In genomic region chr13:23578411-23579071, GRCh38 we compare ENCODE assay signal across 8 cellular contexts. TPM values are rescaled to one million over a fixed set of nuclear protein-coding genes. Genes with fewer than 3 reads are reported as not detected.
DNase-seq lines count a peak whose midpoint lies in the region; ATAC-seq and TF ChIP-seq lines count a peak whose summit lies in the region.

No MANE protein-coding gene starts in this region.

- H3K9me3 Mint-ChIP-seq in T-cell, result no peaks in the 10 kb centered on the region

- WGBS in sigmoid colon, 2 donors, result 5 to 6% methylated on average over 42 of the region's 42 CpGs

- H3K4me1 Mint-ChIP-seq in T-cell, result peaks cover 14 to 23% (median 16%) of the 10 kb centered on the region in 3 donors

- TF ChIP-seq POLR2A in sigmoid colon (IDR thresholded peaks at IDR 0.05), result no peak

- peaks cover 32 to 55% of the 10 kb centered on the region in 2 donors for H3K27me3 Mint-ChIP-seq in T-cell

- TF ChIP-seq EP300 in Ishikawa (IDR thresholded peaks at IDR 0.05; ENCODE audit: borderline replicate concordance) (no peak), sigmoid colon (IDR thresholded peaks at IDR 0.05) (no peak)

- peak overlapping the region; percentile 49 to 86 (median 75) for H3K4me3 ChIP-seq in sigmoid colon

- H3K27me3 ChIP-seq in sigmoid colon, result peaks cover 0 to 8% (median 0%) of the 10 kb centered on the region in 3 donors

- TF ChIP-seq CTCF in sigmoid colon (IDR thresholded peaks at IDR 0.05), result peak; percentile 19 to 72 (median 62)

- POLR2A ChIA-PET in T-cell (lab: Charles Lee), result no interaction called here

- ATAC-seq in GM21717 (IDR thresholded peaks at IDR 0.05; ENCODE audit: unreplicated experiment) (peak; percentile 68), T-cell (replicated peaks in 1 of 4) (peak; percentile 59 to 69 (median 66))

- DNase-seq in EH (ENCODE audit: low read depth), result peak; percentile 71
- peak in 32 of 34 experiments; percentile 6 to 64 (median 39) for DNase-seq in T-cell
- DNase-seq in amniotic epithelial cell (ENCODE audit: low read depth), result peak; percentile 60
- peak in 26 of 51 donors; percentile 9 to 63 (median 38) for DNase-seq in hypothalamus (lab: John Stamatoyannopoulos, UW)
- DNase-seq in sigmoid colon, result peak; percentile 82
- no peak for DNase-seq in NAMALWA (ENCODE audit: low spot score)

- peak; percentile 54 for TF ChIP-seq RAD21 in Ishikawa (IDR thresholded peaks at IDR 0.05; ENCODE audit: low read depth)

- H3K27ac Mint-ChIP-seq in T-cell, result no peak overlapping the region

- CTCF ChIA-PET in T-cell (lab: Charles Lee), result interaction anchor here in 1 of 2 donors (0.6 kb wide), 1 partner anchor 1887 kb away, joined by 3 read pairs; no protein-coding TSS in a partner anchor

- peak overlapping the region; percentile 71 to 85 (median 76) for H3K27ac ChIP-seq in sigmoid colon

- peaks cover 3% of the 10 kb centered on the region for H3K36me3 Mint-ChIP-seq in T-cell

- H3K4me1 ChIP-seq in sigmoid colon, result peaks cover 0 to 17% (median 14%) of the 10 kb centered on the region in 4 donors

- intact Hi-C loops in sigmoid colon (cut with DNase I), result loop anchor here (5.0 kb wide), 4 partner anchors 111 to 309 kb away; partner anchors contain the start of gene MIPEP

- H3K36me3 ChIP-seq in sigmoid colon, result no peaks in the 10 kb centered on the region

- peak overlapping the region; percentile 71 to 78 (median 73) for H3K4me3 Mint-ChIP-seq in T-cell

- H3K9me3 ChIP-seq in sigmoid colon, result no peaks in the 10 kb centered on the region

TF ChIP-seq in Ishikawa, 13 proteins besides CTCF, POLR2A, EP300 and RAD21:
- peak; percentile 56 for TF ChIP-seq MAX (IDR thresholded peaks at IDR 0.05)
- no peak for TF ChIP-seq REST (IDR thresholded peaks at IDR 0.05; ENCODE audit: low read depth)
- no peak for TF ChIP-seq TCF12 (IDR thresholded peaks at IDR 0.05; ENCODE audit: low read depth)
TF ChIP-seq in Ishikawa: peak in this region for 1.

RNA-seq across cellular contexts. Expression of gene TNFRSF19, which starts 8.3 kb away (rescaled TPM):
- total RNA-seq in T-cell (under 1 TPM in 4 of 5 donors, not detected in 1; 0.19 to 0.35 (median 0.24) TPM), sigmoid colon (1 to 10 TPM; 1.3 to 4.2 (median 3.2) TPM)
- polyA plus RNA-seq in sigmoid colon, result under 1 TPM in 2 of 3 donors, not detected in 1; 0.60 to 0.96 TPM
